Comparison of ENCODE assay signal across 8 cellular contexts in genomic region chr9:128276008-128276573, GRCh38. TPM values are rescaled to one million over a fixed set of nuclear protein-coding genes. Genes with fewer than 3 reads are reported as not detected.
DNase-seq lines count a peak whose midpoint lies in the region; ATAC-seq and TF ChIP-seq lines count a peak whose summit lies in the region.

TSS of gene SWI5 (plus strand) at chr9:128276276.

- H3K4me1 Mint-ChIP-seq in naive thymus-derived CD4-positive, alpha-beta T cell: peaks cover 24 to 51% (median 46%) of the 10 kb centered on the region in 7 donors
- H3K4me1 Mint-ChIP-seq in stimulated activated memory B cell treated with anti-CD40 and anti-IgM and Interleukin-4, amounts not matched to agents 10 μg/mL and 1 μg/mL and 100 μg/mL, for 72 hours: peaks cover 45% of the 10 kb centered on the region

- peak within 1 kb of the TSS; percentile 94 to 98 (median 97) for H3K27ac Mint-ChIP-seq in naive thymus-derived CD4-positive, alpha-beta T cell
- H3K27ac Mint-ChIP-seq in stimulated activated memory B cell treated with anti-CD40 and anti-IgM and Interleukin-4, amounts not matched to agents 10 μg/mL and 1 μg/mL and 100 μg/mL, for 72 hours: peak within 1 kb of the TSS; percentile 97

- CTCF ChIA-PET in naive thymus-derived CD4-positive, alpha-beta T cell (lab: Charles Lee): interaction anchor here (0.6 kb wide), 2 partner anchors 19 to 382 kb away, joined by 3 to 5 read pairs; no protein-coding TSS in a partner anchor

- no peaks in the 10 kb centered on the region for H3K27me3 ChIP-seq in naive thymus-derived CD4-positive, alpha-beta T cell (ENCODE audit: control insufficient read depth in 2 of 2, insufficient read depth in 2 of 2, low read length in 2 of 2)

- ATAC-seq in naive thymus-derived CD4-positive, alpha-beta T cell: peak; percentile 98
- peak; percentile 99 for ATAC-seq in stimulated activated memory B cell treated with anti-CD40 and anti-IgM and Interleukin-4, amounts not matched to agents 10 μg/mL and 1 μg/mL and 100 μg/mL, for 72 hours

- POLR2A ChIA-PET in naive thymus-derived CD4-positive, alpha-beta T cell (lab: Charles Lee): interaction anchor here (0.6 to 1.6 kb wide), 17 partner anchors 11 to 543 kb away, joined by 3 to 10 read pairs (median 5); partner anchors contain the start of genes BBLN, CIZ1, ENDOG and ODF2

- intact Hi-C loops in naive thymus-derived CD4-positive, alpha-beta T cell (cut with micrococcal nuclease): loop anchor here (1.0 to 10.0 kb wide), 18 partner anchors 26 to 824 kb away; partner anchors contain the start of genes COQ4 (in 2 of the 2), KYAT1 (in 2 of the 2), LRRC8A (in 2 of the 2) and TRUB2 (in 2 of the 2)

- H3K27ac ChIP-seq in naive thymus-derived CD4-positive, alpha-beta T cell (ENCODE audit: low read depth, low read length): peak within 1 kb of the TSS; percentile 90

- TF ChIP-seq CTCF in LNCaP clone FGC (IDR thresholded peaks at IDR 0.05; ENCODE audit: control insufficient read depth, extremely low read depth, insufficient read depth): no peak

- H3K4me3 ChIP-seq in LNCaP clone FGC (ENCODE audit: low read depth, low read length): peak within 1 kb of the TSS; percentile 87
- peak within 1 kb of the TSS; percentile 95 for H3K4me3 ChIP-seq in naive thymus-derived CD4-positive, alpha-beta T cell (ENCODE audit: low read length)

- peaks cover 0 to 11% (median 0%) of the 10 kb centered on the region in 11 donors for H3K9me3 Mint-ChIP-seq in naive thymus-derived CD4-positive, alpha-beta T cell
- no peaks in the 10 kb centered on the region for H3K9me3 Mint-ChIP-seq in stimulated activated memory B cell treated with anti-CD40 and anti-IgM and Interleukin-4, amounts not matched to agents 10 μg/mL and 1 μg/mL and 100 μg/mL, for 72 hours

- peak within 1 kb of the TSS; percentile 94 to 98 (median 96) for H3K4me3 Mint-ChIP-seq in naive thymus-derived CD4-positive, alpha-beta T cell
- H3K4me3 Mint-ChIP-seq in stimulated activated memory B cell treated with anti-CD40 and anti-IgM and Interleukin-4, amounts not matched to agents 10 μg/mL and 1 μg/mL and 100 μg/mL, for 72 hours: peak within 1 kb of the TSS; percentile 97

- peaks cover 0 to 27% (median 8%) of the 10 kb centered on the region in 5 donors for H3K36me3 Mint-ChIP-seq in naive thymus-derived CD4-positive, alpha-beta T cell
- peaks cover 16% of the 10 kb centered on the region for H3K36me3 Mint-ChIP-seq in stimulated activated memory B cell treated with anti-CD40 and anti-IgM and Interleukin-4, amounts not matched to agents 10 μg/mL and 1 μg/mL and 100 μg/mL, for 72 hours

- H3K9me3 ChIP-seq in naive thymus-derived CD4-positive, alpha-beta T cell (ENCODE audit: control insufficient read depth in 2 of 3, low read length in 3 of 3): no peaks in the 10 kb centered on the region

- DNase-seq in EL (peak; percentile 99), H4 (ENCODE audit: low spot score) (peak; percentile 99), LNCaP clone FGC (ENCODE audit: low read depth) (peak; percentile 96), RPMI8226 (peak; percentile 100), fibroblast of gingiva (ENCODE audit: low read depth) (peak; percentile 99)
- DNase-seq in activated T-helper 1 cell treated with anti-CD3 and anti-CD28 coated beads, Interleukin-2, amount 50 U/mL, for 16 hours (ENCODE audit: low read depth in 1 of 2, low spot score in 1 of 2): peak; percentile 99 to 100
- DNase-seq in naive thymus-derived CD4-positive, alpha-beta T cell: peak; percentile 98 to 100 (median 100)

- H3K27me3 Mint-ChIP-seq in naive thymus-derived CD4-positive, alpha-beta T cell: peaks cover 0 to 7% (median 0%) of the 10 kb centered on the region in 5 donors
- no peaks in the 10 kb centered on the region for H3K27me3 Mint-ChIP-seq in stimulated activated memory B cell treated with anti-CD40 and anti-IgM and Interleukin-4, amounts not matched to agents 10 μg/mL and 1 μg/mL and 100 μg/mL, for 72 hours

- peaks cover 16 to 21% of the 10 kb centered on the region in 2 donors for H3K4me1 ChIP-seq in naive thymus-derived CD4-positive, alpha-beta T cell (ENCODE audit: control insufficient read depth in 2 of 2, insufficient read depth in 2 of 2, low read length in 2 of 2)

- peaks cover 0 to 11% (median 3%) of the 10 kb centered on the region in 3 experiments for H3K36me3 ChIP-seq in naive thymus-derived CD4-positive, alpha-beta T cell (ENCODE audit: control insufficient read depth in 2 of 3, insufficient read depth in 3 of 3, low read length in 3 of 3)

RNA-seq across cellular contexts. Expression of gene SWI5, which starts in this region (rescaled TPM):
- 59.5 and 66.7 TPM in 2 replicates for total RNA-seq in H4 (2014; rRNA removed; shearing (Covaris generic))
- total RNA-seq in naive thymus-derived CD4-positive, alpha-beta T cell: 10 to 100 TPM in 2 of 5 experiments, 1 to 10 TPM in 3; 8.7 to 17.4 (median 9.8) TPM
- polyA plus RNA-seq in naive thymus-derived CD4-positive, alpha-beta T cell: 10 to 100 TPM; 34.6 to 36.6 TPM

Comparison
In these comparisons a context has a peak if more than half of its experiments do, and no peak if none do; other contexts are left out.
1. Peak in every context shown above with its lines: DNase-seq, ATAC-seq, H3K4me3 ChIP-seq and H3K27ac ChIP-seq.